2 cellular contexts compared by ENCODE assay signal in genomic region chr1:161082996-161083742, GRCh38.
TF ChIP-seq lines count a peak whose summit lies in the region.

No MANE protein-coding gene starts in this region.

TF ChIP-seq in HCT116, 20 proteins besides CTCF, POLR2A, EP300 and RAD21:
- no peak for TF ChIP-seq TCF7L2 (IDR thresholded peaks at IDR 0.05; ENCODE audit: borderline replicate concordance, extremely low read depth, insufficient read depth, insufficient read length)
- TF ChIP-seq EGR1 (IDR thresholded peaks at IDR 0.05; ENCODE audit: low read depth) = no peak
- TF ChIP-seq ATF3 (IDR thresholded peaks at IDR 0.05) = no peak
- TF ChIP-seq EZH2 (IDR thresholded peaks at IDR 0.05) = no peak
- TF ChIP-seq SRF (IDR thresholded peaks at IDR 0.05; ENCODE audit: low read depth) = no peak
- TF ChIP-seq EZH2phosphoT487 (IDR thresholded peaks at IDR 0.05; ENCODE audit: borderline replicate concordance) = no peak
- no peak for TF ChIP-seq CEBPB (IDR thresholded peaks at IDR 0.05; ENCODE audit: low read depth)
- TF ChIP-seq ZBTB33 (IDR thresholded peaks at IDR 0.05; ENCODE audit: extremely low read depth, insufficient replicate concordance, low read length) = peak; percentile 88
- no peak for TF ChIP-seq CBX3 (IDR thresholded peaks at IDR 0.05; ENCODE audit: low read depth)
- no peak for TF ChIP-seq JUND (IDR thresholded peaks at IDR 0.05)
- no peak for TF ChIP-seq REST (IDR thresholded peaks at IDR 0.05; ENCODE audit: low read depth)
- no peak for TF ChIP-seq SP1 (IDR thresholded peaks at IDR 0.05; ENCODE audit: low read depth)
- TF ChIP-seq YY1 (IDR thresholded peaks at IDR 0.05; ENCODE audit: extremely low read depth, insufficient replicate concordance, low read depth, low read length) = peak; percentile 73
- no peak for TF ChIP-seq SIN3A (IDR thresholded peaks at IDR 0.05; ENCODE audit: low read depth)
- TF ChIP-seq ZNF274 (IDR thresholded peaks at IDR 0.05; ENCODE audit: low read depth, low read length) = no peak
- TF ChIP-seq POLR2AphosphoS5 (IDR thresholded peaks at IDR 0.05; ENCODE audit: low read depth, low read length) = peak; percentile 85
- no peak for TF ChIP-seq ELF1 (IDR thresholded peaks at IDR 0.05; ENCODE audit: borderline replicate concordance, low read depth)
- no peak for TF ChIP-seq MAX (IDR thresholded peaks at IDR 0.05)
- no peak for TF ChIP-seq FOSL1 (IDR thresholded peaks at IDR 0.05; ENCODE audit: low read depth)
- TF ChIP-seq ZFX (IDR thresholded peaks at IDR 0.05) = peak; percentile 40

TF ChIP-seq in SK-N-SH, 30 proteins besides CTCF, POLR2A, EP300 and RAD21:
- TF ChIP-seq YY1 (IDR thresholded peaks at IDR 0.05; ENCODE audit: low read depth) = no peak
- TF ChIP-seq FOXJ3 (CRISPR knock-in tag; IDR thresholded peaks at IDR 0.05) = no peak
- no peak for TF ChIP-seq GABPA (IDR thresholded peaks at IDR 0.05; ENCODE audit: low read depth)
- TF ChIP-seq RFX5 (IDR thresholded peaks at IDR 0.05; ENCODE audit: low read length) = no peak
- no peak for TF ChIP-seq MEF2A (IDR thresholded peaks at IDR 0.05; ENCODE audit: borderline replicate concordance, low read depth)
- no peak for TF ChIP-seq CHD2 (IDR thresholded peaks at IDR 0.05; ENCODE audit: low read length, partially characterized antibody)
- no peak for TF ChIP-seq RCOR1 (IDR thresholded peaks at IDR 0.05; ENCODE audit: low read length)
- TF ChIP-seq EZH2phosphoT487 (IDR thresholded peaks at IDR 0.05; ENCODE audit: borderline replicate concordance, low read depth) = no peak
- peak; percentile 40; the same call in 1 of the 2 replicates for TF ChIP-seq RXRA (IDR thresholded peaks at IDR 0.05; ENCODE audit: borderline replicate concordance, low read depth)
- TF ChIP-seq JUND (IDR thresholded peaks at IDR 0.05) = 0 out of 2 replicates have a peak, but pooled peaks have one; percentile 9
- TF ChIP-seq REST (IDR thresholded peaks at IDR 0.05; ENCODE audit: low read depth, low read length) = no peak
- TF ChIP-seq FOSL2 (IDR thresholded peaks at IDR 0.05; ENCODE audit: borderline replicate concordance, low read depth) = peak; percentile 67; the same call in 1 of the 2 replicates
- TF ChIP-seq NFIC (IDR thresholded peaks at IDR 0.05; ENCODE audit: borderline replicate concordance) = no peak
- TF ChIP-seq SMC3 (IDR thresholded peaks at IDR 0.05; ENCODE audit: low read depth, low read length) = no peak
- no peak for TF ChIP-seq ELF1 (IDR thresholded peaks at IDR 0.05)
- no peak for TF ChIP-seq FOXM1 (IDR thresholded peaks at IDR 0.05; ENCODE audit: low read depth)
